Comparison of ENCODE assay signal across 1 cellular context in genomic region chr6:160387887-160388286, GRCh38.
TF ChIP-seq lines count a peak whose summit lies in the region.

No MANE protein-coding gene starts in this region.

TF ChIP-seq in A549, 52 proteins besides CTCF, POLR2A, EP300 and RAD21 (continued from another document):
- TF ChIP-seq, protein P1, sequence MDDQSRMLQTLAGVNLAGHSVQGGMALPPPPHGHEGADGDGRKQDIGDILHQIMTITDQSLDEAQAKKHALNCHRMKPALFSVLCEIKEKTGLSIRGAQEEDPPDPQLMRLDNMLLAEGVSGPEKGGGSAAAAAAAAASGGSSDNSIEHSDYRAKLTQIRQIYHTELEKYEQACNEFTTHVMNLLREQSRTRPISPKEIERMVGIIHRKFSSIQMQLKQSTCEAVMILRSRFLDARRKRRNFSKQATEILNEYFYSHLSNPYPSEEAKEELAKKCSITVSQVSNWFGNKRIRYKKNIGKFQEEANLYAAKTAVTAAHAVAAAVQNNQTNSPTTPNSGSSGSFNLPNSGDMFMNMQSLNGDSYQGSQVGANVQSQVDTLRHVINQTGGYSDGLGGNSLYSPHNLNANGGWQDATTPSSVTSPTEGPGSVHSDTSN (IDR thresholded peaks at IDR 0.05): no peak
- TF ChIP-seq, protein P2, sequence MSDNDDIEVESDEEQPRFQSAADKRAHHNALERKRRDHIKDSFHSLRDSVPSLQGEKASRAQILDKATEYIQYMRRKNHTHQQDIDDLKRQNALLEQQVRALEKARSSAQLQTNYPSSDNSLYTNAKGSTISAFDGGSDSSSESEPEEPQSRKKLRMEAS (IDR thresholded peaks at IDR 0.05): no peak
- TF ChIP-seq ESRRA (IDR thresholded peaks at IDR 0.05; ENCODE audit: borderline replicate concordance, low read length) (no peak), FOSB (CRISPR knock-in tag; IDR thresholded peaks at IDR 0.05) (no peak), MAZ (IDR thresholded peaks at IDR 0.05; ENCODE audit: borderline replicate concordance, low read depth, low read length) (no peak)
